In the genomic region with DNA sequence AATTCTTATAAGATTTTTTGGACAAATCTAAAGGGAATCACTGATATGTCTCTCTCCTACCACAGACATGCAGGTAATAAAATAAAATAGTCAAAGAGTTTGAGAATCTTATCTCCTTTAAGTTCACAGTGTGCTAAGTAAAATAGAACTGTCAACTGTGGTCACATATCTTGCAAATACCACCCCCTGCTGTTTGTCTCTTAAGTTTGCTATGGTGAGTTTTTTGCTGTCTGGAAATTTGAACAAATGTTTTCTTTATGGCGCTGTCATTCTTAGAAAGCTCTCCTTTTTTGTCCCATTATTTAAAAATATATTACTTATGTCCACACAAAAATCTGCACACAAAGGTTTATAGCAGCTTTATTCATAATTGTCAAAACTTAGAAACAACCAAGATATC, we compare ENCODE assay signal across 1 cellular context.
TF ChIP-seq lines count a peak whose summit lies in the region.

No MANE protein-coding gene starts in this region.

TF ChIP-seq in HCT116, 20 proteins besides CTCF, POLR2A, EP300 and RAD21:
- TF ChIP-seq, protein P1, sequence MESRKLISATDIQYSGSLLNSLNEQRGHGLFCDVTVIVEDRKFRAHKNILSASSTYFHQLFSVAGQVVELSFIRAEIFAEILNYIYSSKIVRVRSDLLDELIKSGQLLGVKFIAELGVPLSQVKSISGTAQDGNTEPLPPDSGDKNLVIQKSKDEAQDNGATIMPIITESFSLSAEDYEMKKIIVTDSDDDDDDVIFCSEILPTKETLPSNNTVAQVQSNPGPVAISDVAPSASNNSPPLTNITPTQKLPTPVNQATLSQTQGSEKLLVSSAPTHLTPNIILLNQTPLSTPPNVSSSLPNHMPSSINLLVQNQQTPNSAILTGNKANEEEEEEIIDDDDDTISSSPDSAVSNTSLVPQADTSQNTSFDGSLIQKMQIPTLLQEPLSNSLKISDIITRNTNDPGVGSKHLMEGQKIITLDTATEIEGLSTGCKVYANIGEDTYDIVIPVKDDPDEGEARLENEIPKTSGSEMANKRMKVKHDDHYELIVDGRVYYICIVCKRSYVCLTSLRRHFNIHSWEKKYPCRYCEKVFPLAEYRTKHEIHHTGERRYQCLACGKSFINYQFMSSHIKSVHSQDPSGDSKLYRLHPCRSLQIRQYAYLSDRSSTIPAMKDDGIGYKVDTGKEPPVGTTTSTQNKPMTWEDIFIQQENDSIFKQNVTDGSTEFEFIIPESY (IDR thresholded peaks at IDR 0.05; ENCODE audit: extremely low read depth, insufficient replicate concordance, low read length) = no peak
- TF ChIP-seq ZNF274 (IDR thresholded peaks at IDR 0.05; ENCODE audit: low read depth, low read length) = no peak
- no peak for TF ChIP-seq YY1 (IDR thresholded peaks at IDR 0.05; ENCODE audit: extremely low read depth, insufficient replicate concordance, low read depth, low read length)
- TF ChIP-seq EZH2phosphoT487 (IDR thresholded peaks at IDR 0.05; ENCODE audit: borderline replicate concordance) = no peak
- TF ChIP-seq FOSL1 (IDR thresholded peaks at IDR 0.05; ENCODE audit: low read depth) = no peak
- TF ChIP-seq SIN3A (IDR thresholded peaks at IDR 0.05; ENCODE audit: low read depth) = no peak
- TF ChIP-seq, protein P2, sequence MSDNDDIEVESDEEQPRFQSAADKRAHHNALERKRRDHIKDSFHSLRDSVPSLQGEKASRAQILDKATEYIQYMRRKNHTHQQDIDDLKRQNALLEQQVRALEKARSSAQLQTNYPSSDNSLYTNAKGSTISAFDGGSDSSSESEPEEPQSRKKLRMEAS (IDR thresholded peaks at IDR 0.05) = no peak
- TF ChIP-seq, protein P3, sequence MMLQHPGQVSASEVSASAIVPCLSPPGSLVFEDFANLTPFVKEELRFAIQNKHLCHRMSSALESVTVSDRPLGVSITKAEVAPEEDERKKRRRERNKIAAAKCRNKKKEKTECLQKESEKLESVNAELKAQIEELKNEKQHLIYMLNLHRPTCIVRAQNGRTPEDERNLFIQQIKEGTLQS (IDR thresholded peaks at IDR 0.05) = no peak
- TF ChIP-seq EZH2 (IDR thresholded peaks at IDR 0.05) = no peak
- TF ChIP-seq POLR2AphosphoS5 (IDR thresholded peaks at IDR 0.05; ENCODE audit: low read depth, low read length) = no peak
- no peak for TF ChIP-seq CBX3 (IDR thresholded peaks at IDR 0.05; ENCODE audit: low read depth)
- no peak for TF ChIP-seq EGR1 (IDR thresholded peaks at IDR 0.05; ENCODE audit: low read depth)
- no peak for TF ChIP-seq SRF (IDR thresholded peaks at IDR 0.05; ENCODE audit: low read depth)
